20 cellular contexts compared by ENCODE assay signal in the genomic region with DNA sequence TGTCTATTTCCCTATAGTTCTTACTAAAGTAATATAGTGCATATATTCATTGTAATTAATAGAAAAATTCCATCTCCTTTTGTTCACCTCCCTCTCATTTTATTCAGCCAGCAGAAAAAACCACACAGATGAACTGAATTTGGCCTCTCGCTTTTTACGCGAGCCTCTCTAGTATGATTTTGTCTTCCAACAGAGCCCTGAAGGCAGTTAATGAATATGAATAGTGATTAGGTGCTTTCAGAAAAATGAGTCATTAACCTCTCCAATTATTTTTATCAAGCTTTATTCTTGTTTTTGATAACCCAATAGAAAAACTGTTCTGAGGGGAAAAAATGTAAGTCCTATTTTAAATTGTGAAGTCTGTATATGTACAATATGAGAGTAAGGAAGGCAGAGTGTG.
DNase-seq lines count a peak whose midpoint lies in the region; ATAC-seq, FAIRE-seq and TF ChIP-seq lines count a peak whose summit lies in the region.
"Had no signal": no experiment of that assay in that cellular context is flagged by ENCODE, and none has a peak within 500 bp of the region (broad histone marks: within the 10 kb centered on the region; RNA-seq: fewer than 3 reads in every experiment).

No MANE protein-coding gene starts in this region.

- no peak overlapping the region for H3K4me3 ChIP-seq in CD4-positive, CD25-positive, alpha-beta regulatory T cell (ENCODE audit: low read depth, low read length)
- H3K4me3 ChIP-seq in WERI-Rb-1 (ENCODE audit: low read depth, low read length), result no peak overlapping the region
- H3K4me3 ChIP-seq: BLaER1 had no signal

- no peak for TF ChIP-seq POLR2A in GM12892 (IDR thresholded peaks at IDR 0.05; ENCODE audit: low read depth, low read length)

- H3K36me3 Mint-ChIP-seq in activated T-cell treated with anti-CD3 and anti-CD28 coated beads, Interleukin-2, amount 50 U/mL, for 24 hours (ENCODE audit: low read depth), result peaks cover 80% of the 10 kb centered on the region
- H3K36me3 Mint-ChIP-seq in CD4-positive, CD25-positive, alpha-beta regulatory T cell, result peaks cover 37% of the 10 kb centered on the region
- H3K36me3 Mint-ChIP-seq in IgD-negative memory B cell (peaks cover 17% of the 10 kb centered on the region), memory B cell (peaks cover 15% of the 10 kb centered on the region)

- H3K9me3 Mint-ChIP-seq in activated T-cell treated with anti-CD3 and anti-CD28 coated beads, Interleukin-2, amount 50 U/mL, for 24 hours, result peaks cover under 1% of the 10 kb centered on the region
- H3K9me3 Mint-ChIP-seq in CD4-positive, CD25-positive, alpha-beta regulatory T cell, result peaks cover 0 to under 1% (median 0%) of the 10 kb centered on the region in 7 donors
- H3K9me3 Mint-ChIP-seq in IgD-negative memory B cell, result peaks cover 0 to under 1% (median 0%) of the 10 kb centered on the region in 3 donors
- H3K9me3 Mint-ChIP-seq in memory B cell, result peaks cover 2% of the 10 kb centered on the region
- H3K9me3 Mint-ChIP-seq: CD14-positive monocyte; CD8-positive, alpha-beta T cell; HFFc6 had no signal

- H3K36me3 ChIP-seq in CD4-positive, CD25-positive, alpha-beta regulatory T cell (ENCODE audit: control insufficient read depth, insufficient read depth, low read length), result peaks cover 75% of the 10 kb centered on the region
- H3K36me3 ChIP-seq in WERI-Rb-1, result peaks cover 49% of the 10 kb centered on the region

- no peaks in the 10 kb centered on the region for H3K27me3 Mint-ChIP-seq in activated T-cell treated with anti-CD3 and anti-CD28 coated beads, Interleukin-2, amount 50 U/mL, for 24 hours
- no peaks in the 10 kb centered on the region for H3K27me3 Mint-ChIP-seq in CD4-positive, CD25-positive, alpha-beta regulatory T cell
- H3K27me3 Mint-ChIP-seq in IgD-negative memory B cell, result no peaks in the 10 kb centered on the region
- no peaks in the 10 kb centered on the region for H3K27me3 Mint-ChIP-seq in memory B cell

- ATAC-seq in CD4-positive, CD25-positive, alpha-beta regulatory T cell (ENCODE audit: low read depth in 2 of 2), result no peak
- no peak for ATAC-seq in memory B cell (ENCODE audit: low read depth)
- ATAC-seq: CD8-positive, alpha-beta T cell; HCT116 had no signal

- peak overlapping the region; percentile 8 for H3K27ac ChIP-seq in CD4-positive, CD25-positive, alpha-beta regulatory T cell (ENCODE audit: insufficient read depth, low read length, poor library complexity, severe bottlenecking)
- H3K27ac ChIP-seq in WERI-Rb-1, result no peak overlapping the region
- H3K27ac ChIP-seq: BLaER1, HL-60 had no signal

- no peak overlapping the region for H3K4me3 Mint-ChIP-seq in activated T-cell treated with anti-CD3 and anti-CD28 coated beads, Interleukin-2, amount 50 U/mL, for 24 hours
- H3K4me3 Mint-ChIP-seq in CD4-positive, CD25-positive, alpha-beta regulatory T cell, result peak overlapping the region in 1 of 4 donors; percentile 39
- H3K4me3 Mint-ChIP-seq in IgD-negative memory B cell (no peak overlapping the region), memory B cell (no peak overlapping the region)
- H3K4me3 Mint-ChIP-seq: CD14-positive monocyte; CD8-positive, alpha-beta T cell; HFFc6 had no signal

- FAIRE-seq in GM12892 (lab: Jason Lieb, UNC), result no peak

- peaks cover 4% of the 10 kb centered on the region for H3K4me1 Mint-ChIP-seq in activated T-cell treated with anti-CD3 and anti-CD28 coated beads, Interleukin-2, amount 50 U/mL, for 24 hours (ENCODE audit: low read depth)
- peaks cover 7 to 10% (median 8%) of the 10 kb centered on the region in 4 donors for H3K4me1 Mint-ChIP-seq in CD4-positive, CD25-positive, alpha-beta regulatory T cell
- H3K4me1 Mint-ChIP-seq in IgD-negative memory B cell (peaks cover 16 to 26% (median 19%) of the 10 kb centered on the region in 3 donors), memory B cell (peaks cover 8% of the 10 kb centered on the region)
- H3K4me1 Mint-ChIP-seq: CD14-positive monocyte had no signal

- TF ChIP-seq CTCF in WERI-Rb-1 (IDR thresholded peaks at IDR 0.05; ENCODE audit: low read depth, low read length), result no peak

- peak overlapping the region; percentile 45 for H3K27ac Mint-ChIP-seq in activated T-cell treated with anti-CD3 and anti-CD28 coated beads, Interleukin-2, amount 50 U/mL, for 24 hours
- peak overlapping the region in 1 of 3 donors; percentile 35 for H3K27ac Mint-ChIP-seq in CD4-positive, CD25-positive, alpha-beta regulatory T cell
- H3K27ac Mint-ChIP-seq in IgD-negative memory B cell, result peak overlapping the region in 2 of 3 donors; percentile 62 to 69
- H3K27ac Mint-ChIP-seq in memory B cell, result peak overlapping the region; percentile 18
- H3K27ac Mint-ChIP-seq: CD14-positive monocyte; CD8-positive, alpha-beta T cell; HFFc6 had no signal

- no peaks in the 10 kb centered on the region for H3K27me3 ChIP-seq in CD4-positive, CD25-positive, alpha-beta regulatory T cell (ENCODE audit: control insufficient read depth, insufficient read depth, low read length)
- no peaks in the 10 kb centered on the region for H3K27me3 ChIP-seq in WERI-Rb-1 (ENCODE audit: insufficient read depth, low read depth, severe bottlenecking)
- H3K27me3 ChIP-seq: BLaER1 had no signal

- no peaks in the 10 kb centered on the region for H3K9me3 ChIP-seq in CD4-positive, CD25-positive, alpha-beta regulatory T cell (ENCODE audit: control insufficient read depth in 2 of 2, low read length in 2 of 2)
- no peaks in the 10 kb centered on the region for H3K9me3 ChIP-seq in WERI-Rb-1 (ENCODE audit: severe bottlenecking)
- H3K9me3 ChIP-seq: BLaER1 had no signal

- H3K4me1 ChIP-seq in CD4-positive, CD25-positive, alpha-beta regulatory T cell (ENCODE audit: control insufficient read depth, insufficient read depth, low read length, poor library complexity, severe bottlenecking), result peaks cover 7% of the 10 kb centered on the region
- H3K4me1 ChIP-seq: BLaER1 had no signal

- no peak for DNase-seq in activated T-cell treated with anti-CD3 and anti-CD28 coated beads, Interleukin-2, amount 50 U/mL, for 24 hours
- DNase-seq in activated T-cell treated with anti-CD3 and anti-CD28 coated beads, Interleukin-2, amount 50 U/mL, for 48 hours, result no peak
- no peak for DNase-seq in CD4-positive, CD25-positive, alpha-beta regulatory T cell
- DNase-seq in memory B cell (ENCODE audit: low spot score in 2 of 2) (no peak), GM12892 (ENCODE audit: insufficient read length) (no peak), WERI-Rb-1 (no peak)
- DNase-seq: 8988T; CD8-positive, alpha-beta T cell; COR-L47; DMS 273 treated with DMSO at 0.1 percent for 48 hours; DMS79; GDM1; GOT3; H7; HFFc6 had no signal
